Comparison of ENCODE assay signal across 8 cellular contexts in genomic region chrX:2803481-2803880, GRCh38. TPM values are rescaled to one million over a fixed set of nuclear protein-coding genes. Genes with fewer than 3 reads are reported as not detected.
"Had no signal": no experiment of that assay in that cellular context is flagged by ENCODE, and none has a peak within 500 bp of the region (broad histone marks: within the 10 kb centered on the region; RNA-seq: fewer than 3 reads in every experiment).

No MANE protein-coding gene starts in this region.

RNA-seq across cellular contexts. Expression of gene GYG2, which starts 25.2 kb away (rescaled TPM):
- total RNA-seq: activated CD4-positive, alpha-beta memory T cell treated with anti-CD3 and anti-CD28 coated beads, Interleukin-2, amount 10 ng/mL, durations not matched to agents 7 days and 5 days; activated CD4-positive, alpha-beta T cell treated with anti-CD3 and anti-CD28 coated beads for 36 hours; activated CD8-positive, alpha-beta memory T cell treated with anti-CD3 and anti-CD28 coated beads for 36 hours; activated naive CD4-positive, alpha-beta T cell treated with anti-CD3 and anti-CD28 coated beads for 36 hours; activated T-helper 17 cell treated with anti-CD3 and anti-CD28 coated beads, Interleukin-2, amount 50 U/mL, for 72 hours; OCI-LY7; T-helper 2 cell treated with Interferon-gamma antibody and Interleukin-4, amounts not matched to agents 100 ng/mL and 5 ng/mL, for 36 hours had no signal

RNA-seq across cellular contexts. Expression of gene XG, which starts 51.6 kb away (rescaled TPM):
- total RNA-seq: activated CD4-positive, alpha-beta memory T cell treated with anti-CD3 and anti-CD28 coated beads, Interleukin-2, amount 10 ng/mL, durations not matched to agents 7 days and 5 days; activated CD4-positive, alpha-beta T cell treated with anti-CD3 and anti-CD28 coated beads for 36 hours; activated CD8-positive, alpha-beta memory T cell treated with anti-CD3 and anti-CD28 coated beads for 36 hours; activated naive CD4-positive, alpha-beta T cell treated with anti-CD3 and anti-CD28 coated beads for 36 hours; OCI-LY7; SJCRH30; T-helper 2 cell treated with Interferon-gamma antibody and Interleukin-4, amounts not matched to agents 100 ng/mL and 5 ng/mL, for 36 hours had no signal
